In genomic region chr13:40494513-40494912, GRCh38 we compare ENCODE assay signal across 14 cellular contexts.
A peak's percentile ranks its signal among the peaks of the same experiment; 100 is the strongest.
DNase-seq lines count a peak whose midpoint lies in the region; ATAC-seq lines count a peak whose summit lies in the region.
"Had no signal": no experiment of that assay in that cellular context is flagged by ENCODE, and none has a peak within 500 bp of the region (broad histone marks: within the 10 kb centered on the region; RNA-seq: fewer than 3 reads in every experiment).

No MANE protein-coding gene starts in this region.

- H3K4me3 ChIP-seq in iPS-20b (ENCODE audit: low read length): no peak overlapping the region

- peak; percentile 19 for ATAC-seq in left ventricle myocardium superior
- peak; percentile 42 for ATAC-seq in stimulated activated naive CD8-positive, alpha-beta T cell treated with anti-CD3 and anti-CD28 coated beads, Interleukin-15, amount 100 ng/mL, for 72 hours
- no peak for ATAC-seq in GM21825 (IDR thresholded peaks at IDR 0.05; ENCODE audit: unreplicated experiment)
- ATAC-seq: Panc1 had no signal

- H3K36me3 Mint-ChIP-seq in activated T-helper 1 cell treated with anti-CD3 and anti-CD28 coated beads, Interleukin-12 subunit alpha, Interleukin-12 subunit beta, Interleukin-2, Interleukin-4 antibody, amounts not matched to agents 30 ng/mL and 10 ng/mL and 1 ng/mL, durations not matched to agents 14 hours and 24 hours and 36 hours (ENCODE audit: low read depth): no peaks in the 10 kb centered on the region

- no peaks in the 10 kb centered on the region for H3K9me3 Mint-ChIP-seq in activated T-helper 1 cell treated with anti-CD3 and anti-CD28 coated beads, Interleukin-12 subunit alpha, Interleukin-12 subunit beta, Interleukin-2, Interleukin-4 antibody, amounts not matched to agents 30 ng/mL and 10 ng/mL and 1 ng/mL, durations not matched to agents 14 hours and 24 hours and 36 hours
- H3K9me3 Mint-ChIP-seq in stimulated activated naive CD8-positive, alpha-beta T cell treated with anti-CD3 and anti-CD28 coated beads, Interleukin-15, amount 100 ng/mL, for 72 hours: no peaks in the 10 kb centered on the region

- DNase-seq in left ventricle myocardium superior (no peak), cardiac septum (ENCODE audit: low spot score) (no peak), islet precursor cell (no peak)
- DNase-seq in activated T-helper 1 cell treated with anti-CD3 and anti-CD28 coated beads, Interleukin-12 subunit alpha, Interleukin-12 subunit beta, Interleukin-2, Interleukin-4 antibody, amounts not matched to agents 30 ng/mL and 10 ng/mL and 1 ng/mL, durations not matched to agents 14 hours and 24 hours and 36 hours (ENCODE audit: low spot score): no peak
- no peak for DNase-seq in stimulated activated naive CD8-positive, alpha-beta T cell treated with anti-CD3 and anti-CD28 coated beads, Interleukin-15, amount 100 ng/mL, for 72 hours
- DNase-seq in stimulated activated CD4-positive, alpha-beta T cell treated with anti-CD3 and anti-CD28 coated beads, Interleukin-4, amount 100 ng/mL, for 24 hours: no peak
- DNase-seq: AML-193, foreskin fibroblast, Karpas-422, NCI-H1694, NCI-H510A treated with DMSO at 0.1 percent for 48 hours had no signal

- H3K9ac ChIP-seq in iPS-20b (ENCODE audit: low read depth, low read length): peak overlapping the region; percentile 31; the same call in 1 of the 2 replicates

- H3K4me1 Mint-ChIP-seq in activated T-helper 1 cell treated with anti-CD3 and anti-CD28 coated beads, Interleukin-12 subunit alpha, Interleukin-12 subunit beta, Interleukin-2, Interleukin-4 antibody, amounts not matched to agents 30 ng/mL and 10 ng/mL and 1 ng/mL, durations not matched to agents 14 hours and 24 hours and 36 hours (ENCODE audit: low read depth): peaks cover 64% of the 10 kb centered on the region
- H3K4me1 Mint-ChIP-seq in stimulated activated naive CD8-positive, alpha-beta T cell treated with anti-CD3 and anti-CD28 coated beads, Interleukin-15, amount 100 ng/mL, for 72 hours: peaks cover 81% of the 10 kb centered on the region

- H3K9me3 ChIP-seq in iPS-20b (ENCODE audit: insufficient read depth, low read depth, low read length): no peaks in the 10 kb centered on the region

- H3K27ac Mint-ChIP-seq in activated T-helper 1 cell treated with anti-CD3 and anti-CD28 coated beads, Interleukin-12 subunit alpha, Interleukin-12 subunit beta, Interleukin-2, Interleukin-4 antibody, amounts not matched to agents 30 ng/mL and 10 ng/mL and 1 ng/mL, durations not matched to agents 14 hours and 24 hours and 36 hours: peak overlapping the region; percentile 85
- H3K27ac Mint-ChIP-seq in stimulated activated naive CD8-positive, alpha-beta T cell treated with anti-CD3 and anti-CD28 coated beads, Interleukin-15, amount 100 ng/mL, for 72 hours: peak overlapping the region; percentile 88 to 96

- peaks cover 6% of the 10 kb centered on the region; the same call in 1 of the 2 replicates for H3K4me1 ChIP-seq in iPS-20b (ENCODE audit: insufficient read depth, low read length)

- peaks cover 1% of the 10 kb centered on the region for H3K27me3 Mint-ChIP-seq in activated T-helper 1 cell treated with anti-CD3 and anti-CD28 coated beads, Interleukin-12 subunit alpha, Interleukin-12 subunit beta, Interleukin-2, Interleukin-4 antibody, amounts not matched to agents 30 ng/mL and 10 ng/mL and 1 ng/mL, durations not matched to agents 14 hours and 24 hours and 36 hours (ENCODE audit: insufficient read depth)
- no peaks in the 10 kb centered on the region for H3K27me3 Mint-ChIP-seq in stimulated activated naive CD8-positive, alpha-beta T cell treated with anti-CD3 and anti-CD28 coated beads, Interleukin-15, amount 100 ng/mL, for 72 hours

- H3K27me3 ChIP-seq in iPS-20b (ENCODE audit: insufficient read depth, low read length): no peaks in the 10 kb centered on the region

- no peaks in the 10 kb centered on the region for H3K36me3 ChIP-seq in iPS-20b (ENCODE audit: insufficient read depth, low read depth, low read length)

- intact Hi-C loops in left ventricle myocardium superior (cut with micrococcal nuclease): no loop called here
- intact Hi-C loops in cardiac septum (cut with DNase I): no loop called here
- intact Hi-C loops in activated T-helper 1 cell treated with anti-CD3 and anti-CD28 coated beads, Interleukin-12 subunit alpha, Interleukin-12 subunit beta, Interleukin-2, Interleukin-4 antibody, amounts not matched to agents 30 ng/mL and 10 ng/mL and 1 ng/mL, durations not matched to agents 14 hours and 24 hours and 36 hours (cut with micrococcal nuclease): no loop called here

- H3K27ac ChIP-seq in iPS-20b (ENCODE audit: low read length): no peak overlapping the region

- peak overlapping the region; percentile 34 for H3K4me3 Mint-ChIP-seq in activated T-helper 1 cell treated with anti-CD3 and anti-CD28 coated beads, Interleukin-12 subunit alpha, Interleukin-12 subunit beta, Interleukin-2, Interleukin-4 antibody, amounts not matched to agents 30 ng/mL and 10 ng/mL and 1 ng/mL, durations not matched to agents 14 hours and 24 hours and 36 hours
- H3K4me3 Mint-ChIP-seq in stimulated activated naive CD8-positive, alpha-beta T cell treated with anti-CD3 and anti-CD28 coated beads, Interleukin-15, amount 100 ng/mL, for 72 hours: peak overlapping the region; percentile 68 to 75
